Comparison of ENCODE assay signal across 9 cellular contexts in genomic region chr15:51917493-51917892, GRCh38. TPM values are rescaled to one million over a fixed set of nuclear protein-coding genes. Genes with fewer than 3 reads are reported as not detected.
A peak's percentile ranks its signal among the peaks of the same experiment; 100 is the strongest.
DNase-seq lines count a peak whose midpoint lies in the region; ATAC-seq and TF ChIP-seq lines count a peak whose summit lies in the region.
"Had no signal": no experiment of that assay in that cellular context is flagged by ENCODE, and none has a peak within 500 bp of the region (broad histone marks: within the 10 kb centered on the region; RNA-seq: fewer than 3 reads in every experiment).

No MANE protein-coding gene starts in this region.

- no peak overlapping the region for H3K27ac ChIP-seq in testis

- H3K4me3 ChIP-seq in mucosa of descending colon (no peak overlapping the region), testis (no peak overlapping the region)

- H3K9me3 ChIP-seq in mucosa of descending colon (no peaks in the 10 kb centered on the region), testis (no peaks in the 10 kb centered on the region)

- H3K4me1 ChIP-seq in mucosa of descending colon (ENCODE audit: low read depth) (no peaks in the 10 kb centered on the region), testis (no peaks in the 10 kb centered on the region)

- WGBS in testis, 2 donors: 83 to 92% methylated on average over 2 of the region's 2 CpGs

- peak; percentile 17 to 70 for DNase-seq in NCI-H524 (lab: John Stamatoyannopoulos, UW)
- no peak for DNase-seq in NCI-H524 treated with DMSO at 0.1 percent for 48 hours (lab: John Stamatoyannopoulos, UW)
- peak; percentile 48 for DNase-seq in amniotic epithelial cell (ENCODE audit: low read depth)
- no peak for DNase-seq in mucosa of descending colon
- DNase-seq in foreskin melanocyte: no peak
- DNase-seq in testis: no peak
- DNase-seq in activated effector memory CD4-positive, alpha-beta T cell treated with Interleukin-2 at 50 U/mL for 16 hours: no peak
- DNase-seq: hippocampal formation had no signal

- TF ChIP-seq CTCF in LNCAP (IDR thresholded peaks at IDR 0.05) (peak; percentile 26; the same call in 1 of the 2 replicates), mucosa of descending colon (IDR thresholded peaks at IDR 0.05) (no peak), testis (IDR thresholded peaks at IDR 0.05) (no peak)

- intact Hi-C loops in mucosa of descending colon (cut with DNase I, micrococcal nuclease): no loop called here
- intact Hi-C loops in testis (cut with DNase I; ENCODE audit: low total_unique reads): no loop called here

- H3K27me3 ChIP-seq in testis: no peaks in the 10 kb centered on the region

- TF ChIP-seq POLR2A in testis (IDR thresholded peaks at IDR 0.05): no peak

- H3K36me3 ChIP-seq in mucosa of descending colon (ENCODE audit: low read depth): no peaks in the 10 kb centered on the region
- H3K36me3 ChIP-seq in testis (ENCODE audit: low read depth, missing control alignments): no peaks in the 10 kb centered on the region

- ATAC-seq in mucosa of descending colon: peak; percentile 68

RNA-seq across cellular contexts. Expression of gene LEO1, which starts 54.1 kb away (rescaled TPM):
- 10 to 100 TPM; 21.3 to 26.6 (median 26.3) TPM for total RNA-seq in mucosa of descending colon
- 10 to 100 TPM; 20.7 to 21.0 TPM for total RNA-seq in testis
- polyA plus RNA-seq in testis (ENCODE audit: insufficient read depth, low read depth, low replicate concordance): 8.2 TPM

Comparison
In these comparisons a context has a peak if more than half of its experiments do, and no peak if none do; other contexts are left out.
1. DNase-seq: peak in NCI-H524 (2 of 2) and amniotic epithelial cell (single experiment); none in NCI-H524 treated with DMSO at 0.1 percent for 48 hours (single experiment), mucosa of descending colon (0 of 3), foreskin melanocyte (single experiment), testis (single experiment) and activated effector memory CD4-positive, alpha-beta T cell treated with Interleukin-2 at 50 U/mL for 16 hours (single experiment).